11 cellular contexts compared by ENCODE assay signal in genomic region chr16:75044800-75045361, GRCh38. TPM values are rescaled to one million over a fixed set of nuclear protein-coding genes. Genes with fewer than 3 reads are reported as not detected.
DNase-seq lines count a peak whose midpoint lies in the region; ATAC-seq, FAIRE-seq and TF ChIP-seq lines count a peak whose summit lies in the region.
"Had no signal": no experiment of that assay in that cellular context is flagged by ENCODE, and none has a peak within 500 bp of the region (broad histone marks: within the 10 kb centered on the region; RNA-seq: fewer than 3 reads in every experiment).

No MANE protein-coding gene starts in this region.

- H3K4me3 Mint-ChIP-seq in HFFc6: no peak overlapping the region
- H3K4me3 Mint-ChIP-seq: CD14-positive monocyte; naive thymus-derived CD8-positive, alpha-beta T cell had no signal

- H3K27me3 Mint-ChIP-seq in HFFc6 (ENCODE audit: insufficient read depth): no peaks in the 10 kb centered on the region; the same call in 1 of the 2 replicates
- H3K27me3 Mint-ChIP-seq: naive thymus-derived CD8-positive, alpha-beta T cell had no signal

- peak overlapping the region; percentile 57 for H3K27ac Mint-ChIP-seq in HFFc6

- no peaks in the 10 kb centered on the region for H3K27me3 ChIP-seq in lung (ENCODE audit: control insufficient read depth, insufficient read depth)

- no peak for TF ChIP-seq CTCF in 22Rv1 (IDR thresholded peaks at IDR 0.05)
- TF ChIP-seq CTCF in HFFc6 (IDR thresholded peaks at IDR 0.05): no peak
- no peak for TF ChIP-seq CTCF in coronary artery (IDR thresholded peaks at IDR 0.05)
- no peak for TF ChIP-seq CTCF in lung (IDR thresholded peaks at IDR 0.05; ENCODE audit: control extremely low read depth, extremely low read depth)
- no peak for TF ChIP-seq CTCF in D721Med (IDR thresholded peaks at IDR 0.05; ENCODE audit: insufficient read depth, missing control alignments)

- peak; percentile 33 for DNase-seq in HFFc6
- peak; percentile 76 for DNase-seq in coronary artery (ENCODE audit: low spot score)
- peak; percentile 64 for DNase-seq in lung (ENCODE audit: low spot score)
- no peak for DNase-seq in NCI-H128 (lab: John Stamatoyannopoulos, UW; ENCODE audit: unreplicated experiment)
- DNase-seq in D721Med (ENCODE audit: insufficient read length, low spot score): no peak
- no peak for DNase-seq in NCI-H510A treated with DMSO at 0.1 percent for 48 hours (lab: John Stamatoyannopoulos, UW)
- DNase-seq in KG1 (lab: John Stamatoyannopoulos, UW): no peak
- DNase-seq: naive thymus-derived CD8-positive, alpha-beta T cell; NCI-H187 had no signal

- peaks cover 10 to 40% of the 10 kb centered on the region in 2 donors for H3K4me1 ChIP-seq in lung (ENCODE audit: control insufficient read depth in 2 of 2, insufficient read depth in 2 of 2, low read length in 2 of 2)

- ATAC-seq in lung (ENCODE audit: insufficient read depth, low FRiP score): peak; percentile 60
- ATAC-seq: naive thymus-derived CD8-positive, alpha-beta T cell had no signal

- H3K9me3 ChIP-seq in lung (ENCODE audit: control insufficient read depth in 2 of 2, insufficient read depth in 1 of 2, low read length in 1 of 2): no peaks in the 10 kb centered on the region

- H3K36me3 Mint-ChIP-seq in HFFc6 (ENCODE audit: low read depth): peaks cover 4% of the 10 kb centered on the region; the same call in 1 of the 2 replicates
- H3K36me3 Mint-ChIP-seq: naive thymus-derived CD8-positive, alpha-beta T cell had no signal

- H3K27ac ChIP-seq in 22Rv1: peak overlapping the region; percentile 50
- H3K27ac ChIP-seq in coronary artery: peak overlapping the region; percentile 75 to 76
- H3K27ac ChIP-seq in lung (ENCODE audit: low read depth in 1 of 2, low read length in 1 of 2): peak overlapping the region in 1 of 2 donors; percentile 70

- no peak for FAIRE-seq in D721Med (lab: Jason Lieb, UNC)

- 18 to 30% methylated on average over 3 of the region's 3 CpGs for WGBS in lung, 2 donors

- no peaks in the 10 kb centered on the region for H3K36me3 ChIP-seq in lung (ENCODE audit: control insufficient read depth in 2 of 2, insufficient read depth in 2 of 2, low read length in 2 of 2)

- peaks cover 28% of the 10 kb centered on the region for H3K4me1 Mint-ChIP-seq in HFFc6 (ENCODE audit: low read depth)

- H3K4me3 ChIP-seq in coronary artery (no peak overlapping the region), lung (no peak overlapping the region)

- H3K9me3 Mint-ChIP-seq in HFFc6: peaks cover 4% of the 10 kb centered on the region; the same call in 1 of the 2 replicates
- H3K9me3 Mint-ChIP-seq: naive thymus-derived CD8-positive, alpha-beta T cell had no signal

RNA-seq across cellular contexts. Expression of gene ZNRF1, which starts 46.1 kb away (rescaled TPM):
- 10 to 100 TPM; 21.7 to 31.3 (median 28.0) TPM for total RNA-seq in HFFc6 (2021; fragmentation: NEBNext Ultra II Directional; extraction: Animal tissue kit (Norgen Biotek cat#: 25700))
- total RNA-seq in lung: 10 to 100 TPM; 21.4 to 25.1 TPM
- polyA plus RNA-seq in lung: 10 to 100 TPM in 1 of 2 donors, 1 to 10 TPM in 1; 8.9 to 11.0 TPM

RNA-seq across cellular contexts. Expression of gene WDR59, which starts 60.0 kb away (rescaled TPM):
- total RNA-seq in HFFc6 (2021; fragmentation: NEBNext Ultra II Directional; extraction: Animal tissue kit (Norgen Biotek cat#: 25700)): 10 to 100 TPM; 32.1 to 39.8 (median 37.3) TPM
- total RNA-seq in lung: 10 to 100 TPM; 51.2 to 60.1 TPM
- polyA plus RNA-seq in lung: 10 to 100 TPM; 11.2 to 12.8 TPM

Comparison
In these comparisons a context has a peak if more than half of its experiments do, and no peak if none do; other contexts are left out.
1. DNase-seq: peak in HFFc6 (single experiment), coronary artery (single experiment) and lung (single experiment); none in NCI-H128 (single experiment), D721Med (single experiment), NCI-H510A treated with DMSO at 0.1 percent for 48 hours (single experiment) and KG1 (single experiment).